In the genomic region with DNA sequence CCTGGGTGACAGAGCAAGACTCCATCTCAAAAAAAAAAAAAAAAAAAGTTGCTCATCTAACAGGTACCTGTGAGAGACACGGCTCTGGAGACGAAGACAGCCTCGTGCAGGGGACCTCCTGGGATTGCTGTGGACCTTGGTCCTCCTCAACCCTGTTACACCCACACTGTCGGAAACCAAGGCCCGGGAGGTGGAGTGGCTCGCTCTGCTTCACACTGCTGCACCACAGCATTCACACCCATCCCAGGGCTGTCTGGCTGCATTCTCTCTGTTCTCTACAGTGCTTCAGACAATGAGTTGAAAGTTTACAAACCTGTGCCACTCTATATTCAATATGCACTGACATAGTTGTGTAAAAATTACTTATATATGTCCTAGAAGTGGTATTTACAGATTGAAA, we compare ENCODE assay signal across 3 cellular contexts.
TF ChIP-seq lines count a peak whose summit lies in the region.

No MANE protein-coding gene starts in this region.

TF ChIP-seq in IMR-90, 13 proteins besides CTCF, POLR2A, EP300 and RAD21:
- TF ChIP-seq, protein P1, sequence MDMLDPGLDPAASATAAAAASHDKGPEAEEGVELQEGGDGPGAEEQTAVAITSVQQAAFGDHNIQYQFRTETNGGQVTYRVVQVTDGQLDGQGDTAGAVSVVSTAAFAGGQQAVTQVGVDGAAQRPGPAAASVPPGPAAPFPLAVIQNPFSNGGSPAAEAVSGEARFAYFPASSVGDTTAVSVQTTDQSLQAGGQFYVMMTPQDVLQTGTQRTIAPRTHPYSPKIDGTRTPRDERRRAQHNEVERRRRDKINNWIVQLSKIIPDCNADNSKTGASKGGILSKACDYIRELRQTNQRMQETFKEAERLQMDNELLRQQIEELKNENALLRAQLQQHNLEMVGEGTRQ (IDR thresholded peaks at IDR 0.05; ENCODE audit: low read depth, low read length) = no peak
- TF ChIP-seq RFX5 (IDR thresholded peaks at IDR 0.05; ENCODE audit: low read depth, low read length) (no peak), MAZ (IDR thresholded peaks at IDR 0.05; ENCODE audit: borderline replicate concordance, low read depth, low read length) (no peak), FOS (IDR thresholded peaks at IDR 0.05; ENCODE audit: low read depth, low read length) (no peak), NFE2L2 (IDR thresholded peaks at IDR 0.05; ENCODE audit: low read depth, low read length) (no peak), BHLHE40 (IDR thresholded peaks at IDR 0.05; ENCODE audit: low read depth, low read length) (no peak)

TF ChIP-seq in H1, 55 proteins besides CTCF, POLR2A, EP300 and RAD21:
- TF ChIP-seq SIN3A (conservative IDR thresholded peaks at IDR 0.05 in 1 of 2, IDR thresholded peaks at IDR 0.05 in 1 of 2; ENCODE audit: low read depth in 1 of 2, low read length in 2 of 2) = no peak
- TF ChIP-seq KDM5A (IDR thresholded peaks at IDR 0.05; ENCODE audit: low read length) = no peak
- TF ChIP-seq SP4 (IDR thresholded peaks at IDR 0.05; ENCODE audit: low read length) = no peak
- no peak for TF ChIP-seq TCF12 (IDR thresholded peaks at IDR 0.05; ENCODE audit: low read depth, low read length)
- TF ChIP-seq TBP (IDR thresholded peaks at IDR 0.05; ENCODE audit: low read depth, low read length) = no peak
TF ChIP-seq in H1: peak in this region for 0.

TF ChIP-seq in HEK293T, 16 proteins besides CTCF, POLR2A, EP300 and RAD21:
- TF ChIP-seq SUZ12 (IDR thresholded peaks at IDR 0.05) (no peak), NFRKB (IDR thresholded peaks at IDR 0.05) (no peak), L3MBTL2 (conservative IDR thresholded peaks at IDR 0.05) (no peak), BHLHE40 (IDR thresholded peaks at IDR 0.05; ENCODE audit: borderline replicate concordance) (no peak), ZNF384 (IDR thresholded peaks at IDR 0.05) (no peak), ARNT (IDR thresholded peaks at IDR 0.05) (no peak), FOXA1 (IDR thresholded peaks at IDR 0.05) (no peak), HDGF (IDR thresholded peaks at IDR 0.05; ENCODE audit: borderline replicate concordance) (no peak), CTBP1 (IDR thresholded peaks at IDR 0.05; ENCODE audit: borderline replicate concordance) (no peak), FOXK2 (IDR thresholded peaks at IDR 0.05) (no peak), SP1 (IDR thresholded peaks at IDR 0.05) (no peak), ELF4 (IDR thresholded peaks at IDR 0.05) (no peak), FOXM1 (IDR thresholded peaks at IDR 0.05; ENCODE audit: borderline replicate concordance) (no peak)
- TF ChIP-seq, protein P2, sequence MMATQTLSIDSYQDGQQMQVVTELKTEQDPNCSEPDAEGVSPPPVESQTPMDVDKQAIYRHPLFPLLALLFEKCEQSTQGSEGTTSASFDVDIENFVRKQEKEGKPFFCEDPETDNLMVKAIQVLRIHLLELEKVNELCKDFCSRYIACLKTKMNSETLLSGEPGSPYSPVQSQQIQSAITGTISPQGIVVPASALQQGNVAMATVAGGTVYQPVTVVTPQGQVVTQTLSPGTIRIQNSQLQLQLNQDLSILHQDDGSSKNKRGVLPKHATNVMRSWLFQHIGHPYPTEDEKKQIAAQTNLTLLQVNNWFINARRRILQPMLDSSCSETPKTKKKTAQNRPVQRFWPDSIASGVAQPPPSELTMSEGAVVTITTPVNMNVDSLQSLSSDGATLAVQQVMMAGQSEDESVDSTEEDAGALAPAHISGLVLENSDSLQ (IDR thresholded peaks at IDR 0.05) = no peak
